Comparison of ENCODE assay signal across 20 cellular contexts in the genomic region with DNA sequence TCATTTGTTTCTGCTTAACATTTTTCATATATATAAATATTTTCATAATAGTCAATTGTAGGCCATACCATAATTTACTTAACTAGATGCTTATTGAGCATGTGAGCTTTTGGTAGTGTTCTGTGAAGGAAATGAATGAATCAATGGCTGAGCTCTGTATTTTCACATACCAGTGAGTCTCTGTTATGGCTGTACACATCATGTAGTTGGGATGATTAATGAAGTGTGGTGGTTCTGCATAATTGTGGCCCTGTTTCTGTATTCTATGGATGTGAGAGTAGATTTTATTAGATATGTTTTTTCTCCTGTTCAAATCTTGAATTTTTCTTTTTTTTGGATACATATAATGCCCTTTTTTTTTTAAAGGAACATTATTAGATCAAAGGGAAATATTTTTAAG. TPM values are rescaled to one million over a fixed set of nuclear protein-coding genes. Genes with fewer than 3 reads are reported as not detected.
A peak's percentile ranks its signal among the peaks of the same experiment; 100 is the strongest.
DNase-seq lines count a peak whose midpoint lies in the region; ATAC-seq, FAIRE-seq and TF ChIP-seq lines count a peak whose summit lies in the region.
"Had no signal": no experiment of that assay in that cellular context is flagged by ENCODE, and none has a peak within 500 bp of the region (broad histone marks: within the 10 kb centered on the region; RNA-seq: fewer than 3 reads in every experiment).

No MANE protein-coding gene starts in this region.

- H3F3A ChIP-seq in smooth muscle cell (ENCODE audit: low read depth), result peaks cover 4% of the 10 kb centered on the region

- no peak overlapping the region for H3K4me3 ChIP-seq in astrocyte (ENCODE audit: insufficient read depth, low read depth, low read length)
- no peak overlapping the region for H3K4me3 ChIP-seq in smooth muscle cell
- H3K4me3 ChIP-seq: BLaER1, K562 had no signal

- H3K9me3 Mint-ChIP-seq in astrocyte (ENCODE audit: unreplicated experiment), result no peaks in the 10 kb centered on the region
- H3K9me3 Mint-ChIP-seq: CD8-positive, alpha-beta T cell had no signal

- H3K9ac ChIP-seq in astrocyte (ENCODE audit: low read length) (no peak overlapping the region), smooth muscle cell (ENCODE audit: low read depth) (no peak overlapping the region)
- H3K9ac ChIP-seq: BLaER1 had no signal

- H3K36me3 Mint-ChIP-seq in astrocyte (ENCODE audit: low read depth, unreplicated experiment), result peaks cover 25% of the 10 kb centered on the region
- H3K36me3 Mint-ChIP-seq: CD8-positive, alpha-beta T cell had no signal

- peaks cover 25% of the 10 kb centered on the region for H3K36me3 ChIP-seq in astrocyte (ENCODE audit: insufficient read depth, low read length)
- peaks cover 11% of the 10 kb centered on the region for H3K36me3 ChIP-seq in smooth muscle cell (ENCODE audit: low read depth)

- H3K27me3 ChIP-seq in astrocyte (ENCODE audit: insufficient read depth, low read length), result no peaks in the 10 kb centered on the region
- H3K27me3 ChIP-seq in smooth muscle cell (ENCODE audit: low read depth), result no peaks in the 10 kb centered on the region
- H3K27me3 ChIP-seq: BLaER1 had no signal

- TF ChIP-seq CTCF in astrocyte (IDR thresholded peaks at IDR 0.05; ENCODE audit: insufficient read depth, low read depth, low read length) (no peak), smooth muscle cell (IDR thresholded peaks at IDR 0.05; ENCODE audit: borderline replicate concordance, insufficient read depth, poor library complexity, severe bottlenecking) (no peak)

- H3K27ac Mint-ChIP-seq in astrocyte (ENCODE audit: unreplicated experiment), result no peak overlapping the region
- H3K27ac Mint-ChIP-seq: CD8-positive, alpha-beta T cell had no signal

- H3K4me1 Mint-ChIP-seq in astrocyte (ENCODE audit: low read depth, unreplicated experiment), result peaks cover 13% of the 10 kb centered on the region

- no peaks in the 10 kb centered on the region for H3K9me3 ChIP-seq in astrocyte (ENCODE audit: insufficient read depth, low read depth, low read length)
- H3K9me3 ChIP-seq in smooth muscle cell (replicated peaks; ENCODE audit: low read depth), result no peaks in the 10 kb centered on the region

- FAIRE-seq in astrocyte (lab: Jason Lieb, UNC), result peak; percentile 84
- FAIRE-seq: GM12892, K562 had no signal

- DNase-seq in ELR (ENCODE audit: low read depth), result peak; percentile 29
- DNase-seq in astrocyte (ENCODE audit: low read depth), result peak; percentile 70
- peak; percentile 56 for DNase-seq in kidney glomerular epithelial cell (lab: John Stamatoyannopoulos, UW)
- DNase-seq in smooth muscle cell (lab: John Stamatoyannopoulos, UW; ENCODE audit: unreplicated experiment), result no peak
- no peak for DNase-seq in NCI-H1105 (lab: John Stamatoyannopoulos, UW)
- DNase-seq: CD8-positive, alpha-beta T cell; DMS79 treated with DMSO at 0.1 percent for 48 hours; GF-D8; H7; NCI-H1417; NCI-H187 treated with DMSO at 0.1 percent for 48 hours; NCI-H69; OCI-M1; RPMI8226; SIG-M5 had no signal

- H3K27ac ChIP-seq in astrocyte (ENCODE audit: low read depth, low read length) (no peak overlapping the region), smooth muscle cell (ENCODE audit: low read depth) (peak overlapping the region; percentile 46)
- H3K27ac ChIP-seq: BLaER1 had no signal

- peaks cover 66% of the 10 kb centered on the region for H4K20me1 ChIP-seq in astrocyte (ENCODE audit: insufficient read depth, low read length)
- peaks cover 80% of the 10 kb centered on the region for H4K20me1 ChIP-seq in smooth muscle cell (ENCODE audit: low read depth)

- peaks cover 3% of the 10 kb centered on the region for H3K4me1 ChIP-seq in astrocyte (ENCODE audit: insufficient read depth, low read length)
- H3K4me1 ChIP-seq in smooth muscle cell (ENCODE audit: low read depth), result peaks cover 5% of the 10 kb centered on the region

- ATAC-seq in HG03108 (IDR thresholded peaks at IDR 0.05; ENCODE audit: unreplicated experiment) (no peak), GM21786 (IDR thresholded peaks at IDR 0.05; ENCODE audit: unreplicated experiment) (no peak)
- ATAC-seq: CD8-positive, alpha-beta T cell; K562 had no signal

- H3K27me3 Mint-ChIP-seq in astrocyte (ENCODE audit: low read depth, unreplicated experiment), result no peaks in the 10 kb centered on the region

- H3K4me3 Mint-ChIP-seq in astrocyte (ENCODE audit: unreplicated experiment), result no peak overlapping the region
- H3K4me3 Mint-ChIP-seq: CD8-positive, alpha-beta T cell had no signal

- H3K4me2 ChIP-seq in astrocyte (ENCODE audit: low read length) (no peak overlapping the region), smooth muscle cell (no peak overlapping the region)
- H3K4me2 ChIP-seq: BLaER1 had no signal

- no peak overlapping the region for H2AFZ ChIP-seq in astrocyte (ENCODE audit: low read depth, low read length)
- no peak overlapping the region for H2AFZ ChIP-seq in smooth muscle cell (ENCODE audit: low read depth)

- H3K79me2 ChIP-seq in astrocyte (ENCODE audit: insufficient read depth, low read length) (peaks cover 84% of the 10 kb centered on the region), smooth muscle cell (ENCODE audit: low read depth) (peaks cover 84% of the 10 kb centered on the region)

RNA-seq across cellular contexts. Expression of gene CTNNA1, which starts 56.2 kb away (rescaled TPM):
- total RNA-seq in astrocyte (312 and 359 TPM in 2 replicates), smooth muscle cell (251 and 285 TPM in 2 replicates)
- 148 and 149 TPM in 2 replicates for polyA plus RNA-seq in smooth muscle cell

Comparison
In these comparisons a context has a peak if more than half of its experiments do, and no peak if none do; other contexts are left out.
1. DNase-seq: peak in ELR (single experiment), astrocyte (single experiment) and kidney glomerular epithelial cell (single experiment); none in smooth muscle cell (single experiment) and NCI-H1105 (single experiment).